ENCODE assay signal across 29 cellular contexts in genomic region chr6:167838207-167838748, GRCh38.
"Had no signal": no experiment of that assay in that cellular context is flagged by ENCODE, and none has a peak within 500 bp of the region (broad histone marks: within the 10 kb centered on the region; RNA-seq: fewer than 3 reads in every experiment).

No MANE protein-coding gene starts in this region.

- H3K27ac ChIP-seq: esophagus muscularis mucosa, foreskin keratinocyte, gastroesophageal sphincter, heart right ventricle, ovary, psoas muscle, skin epidermis, spleen, thyroid gland had no signal

- FAIRE-seq: colon, endothelial cell of umbilical vein had no signal

- H3K27me3 Mint-ChIP-seq: memory B cell, type B pancreatic cell had no signal

- H3K9me3 Mint-ChIP-seq: memory B cell; nephron progenitor cell; stimulated activated naive CD8-positive, alpha-beta T cell treated with anti-CD3 and anti-CD28 coated beads, Interleukin-15, amount 100 ng/mL, for 72 hours; type B pancreatic cell had no signal

- DNase-seq: dorsolateral prefrontal cortex; effector CD4-positive, alpha-beta T cell; foreskin keratinocyte; glutamatergic neuron; heart right ventricle; hippocampal formation; islet precursor cell; midbrain; naive thymus-derived CD8-positive, alpha-beta T cell; nephron progenitor cell; occipital lobe; ovary; psoas muscle; right cardiac atrium; spleen; stimulated activated CD4-positive, alpha-beta T cell treated with anti-CD3 and anti-CD28 coated beads, Interleukin-4, amount 100 ng/mL, for 1 hour; stimulated activated CD8-positive, alpha-beta memory T cell treated with anti-CD3 and anti-CD28 coated beads, Interleukin-4, amount 100 ng/mL, for 48 hours; stimulated activated naive CD4-positive, alpha-beta T cell; stimulated activated naive CD8-positive, alpha-beta T cell treated with anti-CD3 and anti-CD28 coated beads, Interleukin-15, amount 100 ng/mL, for 72 hours; thyroid gland had no signal

- H3K4me3 Mint-ChIP-seq: memory B cell; naive thymus-derived CD8-positive, alpha-beta T cell; nephron progenitor cell; stimulated activated naive CD8-positive, alpha-beta T cell treated with anti-CD3 and anti-CD28 coated beads, Interleukin-15, amount 100 ng/mL, for 72 hours; type B pancreatic cell had no signal

- H3K27me3 ChIP-seq: dorsolateral prefrontal cortex, esophagus muscularis mucosa, foreskin keratinocyte, gastroesophageal sphincter, heart right ventricle, ovary, spleen, thyroid gland had no signal

- ATAC-seq: foreskin keratinocyte; gastroesophageal sphincter; heart right ventricle; left lobe of liver; naive thymus-derived CD8-positive, alpha-beta T cell; psoas muscle; right cardiac atrium; stimulated activated naive CD8-positive, alpha-beta T cell treated with anti-CD3 and anti-CD28 coated beads, Interleukin-15, amount 100 ng/mL, for 72 hours had no signal

- H3K9me3 ChIP-seq: esophagus muscularis mucosa, gastroesophageal sphincter, heart right ventricle, ovary, psoas muscle, spleen, thyroid gland had no signal

- H3K4me3 ChIP-seq: esophagus muscularis mucosa, gastroesophageal sphincter, heart right ventricle, lung, ovary, psoas muscle, skin epidermis, spleen, thyroid gland had no signal

- H3K36me3 ChIP-seq: esophagus muscularis mucosa, gastroesophageal sphincter, heart right ventricle, ovary, spleen, thyroid gland had no signal

- H3K27ac Mint-ChIP-seq: memory B cell; naive thymus-derived CD8-positive, alpha-beta T cell; nephron progenitor cell; stimulated activated naive CD8-positive, alpha-beta T cell treated with anti-CD3 and anti-CD28 coated beads, Interleukin-15, amount 100 ng/mL, for 72 hours; type B pancreatic cell had no signal

- H3K36me3 Mint-ChIP-seq: memory B cell; naive thymus-derived CD8-positive, alpha-beta T cell; type B pancreatic cell had no signal
